In the genomic region with DNA sequence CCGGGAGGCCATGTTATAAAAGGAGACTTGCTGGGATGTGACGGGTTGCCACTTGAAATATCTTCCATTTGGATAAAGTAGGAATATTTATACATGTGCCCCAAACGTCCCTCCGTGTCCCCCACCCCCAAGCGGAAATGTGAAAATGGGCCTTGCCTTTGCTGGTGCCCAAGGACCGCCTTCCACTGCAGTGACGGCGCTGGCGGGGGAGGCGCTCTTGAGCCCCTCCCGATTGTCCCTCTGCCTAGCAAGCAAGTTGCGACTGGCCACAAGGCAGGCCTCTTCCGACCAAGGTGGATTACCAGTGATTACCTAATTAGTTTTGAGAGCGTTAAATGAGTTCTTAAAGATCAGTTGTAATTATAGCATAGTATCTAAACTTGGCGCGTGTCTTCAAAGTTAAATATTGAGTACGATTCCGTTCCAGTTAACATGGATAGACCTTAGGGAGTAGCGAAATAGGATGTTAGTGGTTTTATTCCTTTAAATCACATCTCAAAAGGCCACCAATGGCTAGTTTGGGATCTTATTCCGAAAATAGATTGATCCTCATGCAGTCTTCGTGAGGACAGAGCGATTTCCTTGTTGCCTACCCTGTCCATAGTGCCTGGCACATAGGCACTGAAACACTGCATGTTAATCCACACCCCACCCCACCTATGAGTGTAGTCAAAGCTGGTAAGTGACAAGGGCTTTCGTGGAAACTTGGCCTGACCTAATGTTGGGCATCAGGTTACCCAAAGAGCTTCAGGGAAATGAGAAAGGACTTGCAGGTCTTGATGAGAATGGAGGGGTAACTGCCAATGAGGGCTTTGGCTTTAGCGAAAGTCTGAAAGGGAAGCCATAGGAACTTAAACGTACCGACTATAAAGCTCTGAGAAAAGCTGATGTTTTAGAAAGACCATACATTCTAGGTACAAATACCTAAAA, we compare ENCODE assay signal across 1 cellular context.
TF ChIP-seq lines count a peak whose summit lies in the region.

No MANE protein-coding gene starts in this region.

TF ChIP-seq in liver, 16 proteins besides CTCF, POLR2A, EP300 and RAD21 (continued from another document):
- TF ChIP-seq, protein P1, sequence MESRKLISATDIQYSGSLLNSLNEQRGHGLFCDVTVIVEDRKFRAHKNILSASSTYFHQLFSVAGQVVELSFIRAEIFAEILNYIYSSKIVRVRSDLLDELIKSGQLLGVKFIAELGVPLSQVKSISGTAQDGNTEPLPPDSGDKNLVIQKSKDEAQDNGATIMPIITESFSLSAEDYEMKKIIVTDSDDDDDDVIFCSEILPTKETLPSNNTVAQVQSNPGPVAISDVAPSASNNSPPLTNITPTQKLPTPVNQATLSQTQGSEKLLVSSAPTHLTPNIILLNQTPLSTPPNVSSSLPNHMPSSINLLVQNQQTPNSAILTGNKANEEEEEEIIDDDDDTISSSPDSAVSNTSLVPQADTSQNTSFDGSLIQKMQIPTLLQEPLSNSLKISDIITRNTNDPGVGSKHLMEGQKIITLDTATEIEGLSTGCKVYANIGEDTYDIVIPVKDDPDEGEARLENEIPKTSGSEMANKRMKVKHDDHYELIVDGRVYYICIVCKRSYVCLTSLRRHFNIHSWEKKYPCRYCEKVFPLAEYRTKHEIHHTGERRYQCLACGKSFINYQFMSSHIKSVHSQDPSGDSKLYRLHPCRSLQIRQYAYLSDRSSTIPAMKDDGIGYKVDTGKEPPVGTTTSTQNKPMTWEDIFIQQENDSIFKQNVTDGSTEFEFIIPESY (IDR thresholded peaks at IDR 0.05) = no peak
- TF ChIP-seq, protein P2, sequence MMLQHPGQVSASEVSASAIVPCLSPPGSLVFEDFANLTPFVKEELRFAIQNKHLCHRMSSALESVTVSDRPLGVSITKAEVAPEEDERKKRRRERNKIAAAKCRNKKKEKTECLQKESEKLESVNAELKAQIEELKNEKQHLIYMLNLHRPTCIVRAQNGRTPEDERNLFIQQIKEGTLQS (IDR thresholded peaks at IDR 0.05) = no peak
- TF ChIP-seq EGR1 (IDR thresholded peaks at IDR 0.05; ENCODE audit: low read depth in 2 of 2) (no peak), FOXA1 (IDR thresholded peaks at IDR 0.05) (no peak)
TF ChIP-seq in liver: peak in this region for 8.
